ENCODE assay signal across 1 cellular context in the genomic region with DNA sequence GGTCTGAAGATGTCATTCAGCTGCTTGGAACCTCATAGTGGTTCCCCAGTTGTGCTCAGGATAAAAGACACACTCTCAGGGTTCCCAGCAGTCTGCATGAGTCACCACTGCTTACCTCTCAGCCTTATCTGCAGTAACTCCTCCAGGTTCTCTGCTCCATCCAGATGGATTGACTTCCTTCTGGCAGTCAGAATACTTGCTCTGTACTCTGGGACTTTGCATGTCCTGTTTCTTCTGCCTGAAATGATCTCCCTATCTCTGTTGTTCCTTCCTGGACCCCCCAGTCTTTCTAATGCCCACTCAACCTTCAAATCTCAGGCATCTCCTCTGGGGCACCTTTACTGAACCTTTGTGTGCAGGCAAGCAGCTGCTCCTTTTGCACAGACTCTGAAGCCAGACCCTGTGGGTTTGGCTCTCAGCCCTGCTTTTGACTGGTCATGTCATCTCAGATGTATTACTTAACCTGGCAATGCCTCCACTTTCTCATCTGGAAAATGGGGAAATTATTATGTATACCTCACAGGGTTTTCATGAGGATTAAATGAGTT.
TF ChIP-seq lines count a peak whose summit lies in the region.

No MANE protein-coding gene starts in this region.

TF ChIP-seq in K562, 482 proteins besides CTCF, POLR2A, EP300 and RAD21 (continued from another document):
- TF ChIP-seq MTA3 (IDR thresholded peaks at IDR 0.05; ENCODE audit: borderline replicate concordance): peak; percentile 88
- peak in 1 of 2 experiments; percentile 55; a peak in 1 of 4 replicates for TF ChIP-seq ETV6 (IDR thresholded peaks at IDR 0.05; ENCODE audit: borderline replicate concordance in 1 of 2, low read depth in 2 of 2, low read length in 1 of 2)
- TF ChIP-seq ETV6 (CRISPR knock-in tag; IDR thresholded peaks at IDR 0.05; ENCODE audit: borderline replicate concordance): no peak
- peak; percentile 79 for TF ChIP-seq STAT5A (IDR thresholded peaks at IDR 0.05; ENCODE audit: borderline replicate concordance, low read length)
- TF ChIP-seq FOSL1 (tag; conservative IDR thresholded peaks at IDR 0.05): peak; percentile 98
- TF ChIP-seq SRF (CRISPR knock-in tag; IDR thresholded peaks at IDR 0.05): peak in 1 of 2 experiments; percentile 17; a peak in 1 of 4 replicates
- peak; percentile 48; the same call in 1 of the 2 replicates for TF ChIP-seq BHLHE40 (IDR thresholded peaks at IDR 0.05; ENCODE audit: low read length)
- no peak for TF ChIP-seq POLR2B (IDR thresholded peaks at IDR 0.05; ENCODE audit: low read depth, partially characterized antibody)
- TF ChIP-seq NCOR1 (IDR thresholded peaks at IDR 0.05): peak; percentile 75
- TF ChIP-seq CTBP1 (IDR thresholded peaks at IDR 0.05; ENCODE audit: borderline replicate concordance): peak; percentile 100
- 0 out of 2 replicates have a peak, but pooled peaks have one; percentile 16 for TF ChIP-seq CBX5 (IDR thresholded peaks at IDR 0.05; ENCODE audit: borderline replicate concordance, low read depth)
- TF ChIP-seq NUFIP1 (IDR thresholded peaks at IDR 0.05; ENCODE audit: partially characterized antibody): no peak
- peak; percentile 41 for TF ChIP-seq HDAC3 (IDR thresholded peaks at IDR 0.05; ENCODE audit: borderline replicate concordance, partially characterized antibody)
- no peak for TF ChIP-seq ZNF133 (CRISPR knock-in tag; IDR thresholded peaks at IDR 0.05)
- TF ChIP-seq ARNT (IDR thresholded peaks at IDR 0.05): peak; percentile 73 to 84; a peak in 3 of 4 replicates
